Comparison of ENCODE assay signal across 23 cellular contexts in genomic region chr9:133975511-133975910, GRCh38.
"Had no signal": no experiment of that assay in that cellular context is flagged by ENCODE, and none has a peak within 500 bp of the region (broad histone marks: within the 10 kb centered on the region; RNA-seq: fewer than 3 reads in every experiment).

No MANE protein-coding gene starts in this region.

- ATAC-seq: activated CD4-positive, alpha-beta T cell treated with anti-CD3 and anti-CD28 coated beads for 36 hours; activated T-cell treated with anti-CD3 and anti-CD28 coated beads, Interleukin-2, amount 50 U/mL, for 4 hours; foreskin keratinocyte; left ventricle myocardium superior; WTC11 had no signal

- H3K27ac Mint-ChIP-seq: activated CD4-positive, alpha-beta T cell treated with anti-CD3 and anti-CD28 coated beads for 36 hours; activated naive CD8-positive, alpha-beta T cell treated with anti-CD3 and anti-CD28 coated beads for 36 hours; activated T-helper 2 cell treated with anti-CD3 and anti-CD28 coated beads, Interferon-gamma antibody, Interleukin-2, Interleukin-4, amounts not matched to agents 10 μg/mL and 5 μg/mL and 100 μg/mL, durations not matched to agents 14 hours and 24 hours and 36 hours; dendritic cell treated with granulocyte-macrophage colony-stimulating factor and Interleukin-4, amounts not matched to agents 40 ng/mL and 50 ng/mL, for 4 days; nephron progenitor cell; stimulated activated naive CD8-positive, alpha-beta T cell treated with anti-CD3 and anti-CD28 coated beads, Interleukin-15, Interleukin-2, amounts not matched to agents 100 ng/mL and 50 ng/mL, for 24 hours; T-helper 1 cell treated with Interleukin-12 subunit alpha and Interleukin-12 subunit beta and Interleukin-4 antibody, amounts not matched to agents 30 μg/mL and 1 μg/mL, for 36 hours had no signal

- H3K4me1 Mint-ChIP-seq: activated CD4-positive, alpha-beta T cell treated with anti-CD3 and anti-CD28 coated beads for 36 hours; activated naive CD8-positive, alpha-beta T cell treated with anti-CD3 and anti-CD28 coated beads for 36 hours had no signal

- H3K4me2 ChIP-seq: hepatocyte had no signal

- H3K9me3 Mint-ChIP-seq: activated naive CD8-positive, alpha-beta T cell treated with anti-CD3 and anti-CD28 coated beads for 36 hours; activated T-cell treated with anti-CD3 and anti-CD28 coated beads, Interleukin-2, amount 50 U/mL, for 4 hours; activated T-helper 2 cell treated with anti-CD3 and anti-CD28 coated beads, Interferon-gamma antibody, Interleukin-2, Interleukin-4, amounts not matched to agents 10 μg/mL and 5 μg/mL and 100 μg/mL, durations not matched to agents 14 hours and 24 hours and 36 hours; dendritic cell treated with granulocyte-macrophage colony-stimulating factor and Interleukin-4, amounts not matched to agents 40 ng/mL and 50 ng/mL, for 4 days; nephron progenitor cell; stimulated activated naive CD8-positive, alpha-beta T cell treated with anti-CD3 and anti-CD28 coated beads, Interleukin-15, Interleukin-2, amounts not matched to agents 100 ng/mL and 50 ng/mL, for 24 hours; T-helper 1 cell treated with Interleukin-12 subunit alpha and Interleukin-12 subunit beta and Interleukin-4 antibody, amounts not matched to agents 30 μg/mL and 1 μg/mL, for 36 hours; WTC11 had no signal

- H3K36me3 Mint-ChIP-seq: activated naive CD8-positive, alpha-beta T cell treated with anti-CD3 and anti-CD28 coated beads for 36 hours; WTC11 had no signal

- H2AFZ ChIP-seq: hepatocyte had no signal

- H3K27me3 Mint-ChIP-seq: activated CD4-positive, alpha-beta T cell treated with anti-CD3 and anti-CD28 coated beads for 36 hours; activated naive CD8-positive, alpha-beta T cell treated with anti-CD3 and anti-CD28 coated beads for 36 hours; stimulated activated naive CD8-positive, alpha-beta T cell treated with anti-CD3 and anti-CD28 coated beads, Interleukin-15, Interleukin-2, amounts not matched to agents 100 ng/mL and 50 ng/mL, for 24 hours had no signal

- H3K27ac ChIP-seq: foreskin keratinocyte, hepatocyte, tibial artery had no signal

- H3K4me3 Mint-ChIP-seq: activated CD4-positive, alpha-beta T cell treated with anti-CD3 and anti-CD28 coated beads for 36 hours; activated naive CD8-positive, alpha-beta T cell treated with anti-CD3 and anti-CD28 coated beads for 36 hours; activated T-cell treated with anti-CD3 and anti-CD28 coated beads, Interleukin-2, amount 50 U/mL, for 4 hours; dendritic cell treated with granulocyte-macrophage colony-stimulating factor and Interleukin-4, amounts not matched to agents 40 ng/mL and 50 ng/mL, for 4 days; nephron progenitor cell; stimulated activated naive CD8-positive, alpha-beta T cell treated with anti-CD3 and anti-CD28 coated beads, Interleukin-15, Interleukin-2, amounts not matched to agents 100 ng/mL and 50 ng/mL, for 24 hours; T-helper 1 cell treated with Interleukin-12 subunit alpha and Interleukin-12 subunit beta and Interleukin-4 antibody, amounts not matched to agents 30 μg/mL and 1 μg/mL, for 36 hours; WTC11 had no signal

- H3K36me3 ChIP-seq: tibial artery had no signal

- H3K27me3 ChIP-seq: foreskin keratinocyte, hepatocyte, tibial artery had no signal

- H3K9me3 ChIP-seq: tibial artery had no signal

- H3K4me3 ChIP-seq: hepatocyte, tibial artery had no signal

- DNase-seq: activated CD4-positive, alpha-beta T cell treated with anti-CD3 and anti-CD28 coated beads for 36 hours; activated CD4-positive, alpha-beta T cell treated with anti-CD3 and anti-CD28 coated beads, Interleukin-2, amount 50 U/mL, for 48 hours; activated CD8-positive, alpha-beta memory T cell treated with anti-CD3 and anti-CD28 coated beads, Interleukin-2, amount 50 U/mL, for 48 hours; activated naive CD4-positive, alpha-beta T cell treated with Interleukin-2 at 50 U/mL for 16 hours; activated naive CD8-positive, alpha-beta T cell treated with anti-CD3 and anti-CD28 coated beads for 36 hours; activated T-cell treated with anti-CD3 and anti-CD28 coated beads, Interleukin-2, amount 50 U/mL, for 4 hours; amygdala; effector CD4-positive, alpha-beta T cell; foreskin keratinocyte; kidney glomerular epithelial cell; mesenchymal stem cell; nephron progenitor cell; nucleus accumbens; stimulated activated CD4-positive, alpha-beta T cell treated with anti-CD3 and anti-CD28 coated beads, Interleukin-4, amount 100 ng/mL, for 24 hours; T1000; tibial artery had no signal
